In genomic region chr20:25571240-25571639, GRCh38 we compare ENCODE assay signal across 2 cellular contexts.
TF ChIP-seq lines count a peak whose summit lies in the region.

No MANE protein-coding gene starts in this region.

TF ChIP-seq in IMR-90, 13 proteins besides CTCF, POLR2A, EP300 and RAD21:
- TF ChIP-seq CEBPB (IDR thresholded peaks at IDR 0.05; ENCODE audit: low read depth, low read length) (no peak), USF2 (IDR thresholded peaks at IDR 0.05; ENCODE audit: low read depth, low read length) (no peak), MAFK (IDR thresholded peaks at IDR 0.05; ENCODE audit: low read depth, low read length) (no peak), ELK1 (IDR thresholded peaks at IDR 0.05; ENCODE audit: borderline replicate concordance, low read depth, low read length) (no peak), MXI1 (IDR thresholded peaks at IDR 0.05; ENCODE audit: borderline replicate concordance, low read depth, low read length) (no peak), SMC3 (IDR thresholded peaks at IDR 0.05; ENCODE audit: low read depth, low read length) (no peak), MAZ (IDR thresholded peaks at IDR 0.05; ENCODE audit: borderline replicate concordance, low read depth, low read length) (no peak), CHD1 (IDR thresholded peaks at IDR 0.05; ENCODE audit: low read depth, low read length) (no peak), NFE2L2 (IDR thresholded peaks at IDR 0.05; ENCODE audit: low read depth, low read length) (no peak), BHLHE40 (IDR thresholded peaks at IDR 0.05; ENCODE audit: low read depth, low read length) (no peak), FOS (IDR thresholded peaks at IDR 0.05; ENCODE audit: low read depth, low read length) (no peak), RFX5 (IDR thresholded peaks at IDR 0.05; ENCODE audit: low read depth, low read length) (no peak), RCOR1 (IDR thresholded peaks at IDR 0.05; ENCODE audit: insufficient replicate concordance, low read length) (no peak)
TF ChIP-seq in IMR-90: peak in this region for 0.

TF ChIP-seq in endothelial cell of umbilical vein, 7 proteins besides CTCF, POLR2A, EP300 and RAD21:
- TF ChIP-seq MAX (IDR thresholded peaks at IDR 0.05; ENCODE audit: insufficient read depth, insufficient read length) (no peak), GATA2 (IDR thresholded peaks at IDR 0.05; ENCODE audit: insufficient read depth, insufficient read length, low read depth, low read length) (no peak), JUN (IDR thresholded peaks at IDR 0.05; ENCODE audit: borderline replicate concordance, insufficient read depth, insufficient read length, low read depth) (no peak), FOS (IDR thresholded peaks at IDR 0.05; ENCODE audit: borderline replicate concordance, insufficient read depth, low read length) (no peak), EZH2 (IDR thresholded peaks at IDR 0.05; ENCODE audit: borderline replicate concordance, low read depth, low read length, severe bottlenecking) (no peak), MYC (IDR thresholded peaks at IDR 0.05; ENCODE audit: low read depth, low read length) (no peak), POLR2AphosphoS5 (IDR thresholded peaks at IDR 0.05; ENCODE audit: insufficient read depth, low read depth, low read length) (no peak)
TF ChIP-seq in endothelial cell of umbilical vein: peak in this region for 0.
